ENCODE assay signal across 9 cellular contexts in genomic region chr6:42819803-42820508, GRCh38. TPM values are rescaled to one million over a fixed set of nuclear protein-coding genes. Genes with fewer than 3 reads are reported as not detected.
DNase-seq lines count a peak whose midpoint lies in the region; ATAC-seq, FAIRE-seq and TF ChIP-seq lines count a peak whose summit lies in the region.
"Had no signal": no experiment of that assay in that cellular context is flagged by ENCODE, and none has a peak within 500 bp of the region (broad histone marks: within the 10 kb centered on the region; RNA-seq: fewer than 3 reads in every experiment).

No MANE protein-coding gene starts in this region.

- in situ Hi-C loops in HepG2 (cut with HindIII; ENCODE audit: extremely low pct_ligation_motif_present, low pct_unique_long_range_greater_than_20kb), result no loop called here

- CTCF ChIA-PET in AG04450 (lab: Charles Lee), result interaction anchor here (0.9 kb wide), 1 partner anchor 158 kb away, joined by 3 read pairs; no protein-coding TSS in a partner anchor
- CTCF ChIA-PET in activated B cell treated with CpG ODN at 0.5 μM for 24 hours (lab: Charles Lee), result interaction anchor here (1.4 kb wide), 1 partner anchor 71 kb away, joined by 4 read pairs; no protein-coding TSS in a partner anchor
- CTCF ChIA-PET in HepG2 (lab: Yijun Ruan, JAX; ENCODE audit: low intra/inter-chr PET ratio, low total read pairs), result no interaction called here

- H3K4me1 ChIP-seq in H9 (ENCODE audit: insufficient read depth, low read length) (peaks cover 5% of the 10 kb centered on the region; the same call in 1 of the 2 replicates), HepG2 (ENCODE audit: insufficient read depth, low read length) (peaks cover 9% of the 10 kb centered on the region)

- no peak overlapping the region for H2BK15ac ChIP-seq in H9 (ENCODE audit: low read depth, low read length)

- no peak overlapping the region for H3K4ac ChIP-seq in H9 (ENCODE audit: low read depth, low read length)

- 0 out of 5 replicates have a peak overlapping the region, but pooled peaks of 1 of the 2 experiments have one; percentile 50 for H3K4me3 Mint-ChIP-seq in H9
- H3K4me3 Mint-ChIP-seq in activated B cell treated with CpG ODN at 0.5 μM for 24 hours, result no peak overlapping the region

- H3K9me3 ChIP-seq in AG04450 (ENCODE audit: control insufficient read depth, insufficient read depth, low read length), result no peaks in the 10 kb centered on the region
- H3K9me3 ChIP-seq in H9 (ENCODE audit: control insufficient read depth, low read depth, low read length), result no peaks in the 10 kb centered on the region
- H3K9me3 ChIP-seq in HepG2 (ENCODE audit: low read length), result no peaks in the 10 kb centered on the region

- no peak for TF ChIP-seq RAD21 in HepG2 (CRISPR knock-in tag; IDR thresholded peaks at IDR 0.05)

- no peak overlapping the region for H3K18ac ChIP-seq in H9 (ENCODE audit: insufficient read length, low read depth, low read length)

- no peaks in the 10 kb centered on the region for H3K27me3 ChIP-seq in AG04450 (ENCODE audit: control insufficient read depth, insufficient read depth, low read length)
- no peaks in the 10 kb centered on the region for H3K27me3 ChIP-seq in H9 (ENCODE audit: insufficient read depth, low read length)
- no peaks in the 10 kb centered on the region for H3K27me3 ChIP-seq in HepG2 (ENCODE audit: control insufficient read depth in 1 of 2, insufficient read depth in 2 of 2, low read length in 2 of 2)

- no peak overlapping the region for H2AK5ac ChIP-seq in H9 (ENCODE audit: insufficient read length, low read length)

- no peak overlapping the region for H3K56ac ChIP-seq in H9 (ENCODE audit: insufficient read length, low read depth, low read length)

- H2BK12ac ChIP-seq in H9 (ENCODE audit: insufficient read length, low read depth, low read length), result no peak overlapping the region

- H3K36me3 ChIP-seq in HepG2 (replicated peaks in 1 of 2; ENCODE audit: control insufficient read depth in 1 of 2, insufficient read depth in 2 of 2, low read length in 2 of 2), result peaks cover 2 to 15% of the 10 kb centered on the region in 2 experiments; a peak in 4 of 5 replicates

- H3K9ac ChIP-seq in H9 (ENCODE audit: extremely low read depth, insufficient read length, low read length), result no peak overlapping the region
- H3K9ac ChIP-seq in HepG2 (ENCODE audit: insufficient read depth, low read depth, low read length), result no peak overlapping the region

- no CpG with 5 or more reads among the region's 3 CpGs for WGBS in H9 (ENCODE audit: extremely low coverage, insufficient read length, low lambda C conversion rate)
- 94% methylated on average over 3 of the region's 3 CpGs for WGBS in HepG2 (ENCODE audit: low lambda C conversion rate)

- ATAC-seq in activated B cell treated with CpG ODN at 0.5 μM for 24 hours (ENCODE audit: low read depth) (peak; percentile 34), HepG2 (peak; percentile 86), HG02852 (IDR thresholded peaks at IDR 0.05; ENCODE audit: unreplicated experiment) (no peak), HG02884 (IDR thresholded peaks at IDR 0.05; ENCODE audit: unreplicated experiment) (no peak)

- H3K27ac Mint-ChIP-seq in H9 (peak overlapping the region in 2 of 3 experiments; percentile 49 to 87; a peak in 2 of 7 replicates), activated B cell treated with CpG ODN at 0.5 μM for 24 hours (peak overlapping the region; percentile 63)

- H3K4me3 ChIP-seq in AG04450 (ENCODE audit: low read depth, low read length) (no peak overlapping the region), HepG2 (replicated peaks in 1 of 3; ENCODE audit: insufficient read depth in 1 of 3, low read depth in 2 of 3, low read length in 3 of 3) (no peak overlapping the region)

- DNase-seq in AG04450 (ENCODE audit: low read depth, low spot score) (no peak), H9 (no peak), activated B cell treated with CpG ODN at 0.5 μM for 24 hours (no peak), HepG2 (ENCODE audit: low spot score) (peak; percentile 16), 8988T (no peak), pons (ENCODE audit: low spot score) (no peak)

- H3K9me3 Mint-ChIP-seq in H9 (no peaks in the 10 kb centered on the region), activated B cell treated with CpG ODN at 0.5 μM for 24 hours (no peaks in the 10 kb centered on the region)

- intact Hi-C loops in activated B cell treated with CpG ODN at 0.5 μM for 24 hours (cut with micrococcal nuclease) (loop anchor here (5.0 kb wide), 2 partner anchors 38 to 73 kb away; partner anchors contain the start of genes BICRAL and TBCC), HepG2 (cut with micrococcal nuclease; ENCODE audit: unreplicated experiment) (no loop called here)

- TF ChIP-seq EP300 in HepG2 (IDR thresholded peaks at IDR 0.05; ENCODE audit: low read depth in 2 of 2, low read length in 2 of 2), result no peak
- no peak for TF ChIP-seq EP300 in HepG2 (CRISPR knock-in tag; IDR thresholded peaks at IDR 0.05; ENCODE audit: borderline replicate concordance)

- H3K4me2 ChIP-seq in H9 (ENCODE audit: insufficient read depth, insufficient read length, low read length) (no peak overlapping the region), HepG2 (ENCODE audit: low read depth, low read length) (no peak overlapping the region)

- H3K79me1 ChIP-seq in H9 (ENCODE audit: insufficient read depth, low read depth, low read length, poor library complexity, severe bottlenecking), result no peaks in the 10 kb centered on the region

- no peak overlapping the region for H4K5ac ChIP-seq in H9 (ENCODE audit: insufficient read length, low read depth, low read length)

- TF ChIP-seq CTCF in AG04450 (IDR thresholded peaks at IDR 0.05; ENCODE audit: low read depth, low read length), result peak; percentile 31
- peak; percentile 59 for TF ChIP-seq CTCF in H9 (conservative IDR thresholded peaks at IDR 0.05)
- TF ChIP-seq CTCF in activated B cell treated with CpG ODN at 0.5 μM for 24 hours (IDR thresholded peaks at IDR 0.05), result no peak
- no peak for TF ChIP-seq CTCF in HepG2 (CRISPR knock-in tag; IDR thresholded peaks at IDR 0.05)

- H3K27ac ChIP-seq in AG04450 (ENCODE audit: low read depth, low read length) (peak overlapping the region; percentile 21), H9 (ENCODE audit: insufficient read length, low read depth, low read length) (no peak overlapping the region), HepG2 (ENCODE audit: extremely low read length, insufficient read depth, low read length) (no peak overlapping the region)

- H3K36me3 Mint-ChIP-seq in H9 (ENCODE audit: insufficient read depth in 1 of 3, low read depth in 3 of 3) (peaks cover 0 to 12% (median 3%) of the 10 kb centered on the region in 3 experiments; a peak in 3 of 7 replicates), activated B cell treated with CpG ODN at 0.5 μM for 24 hours (ENCODE audit: low read depth) (peaks cover 17% of the 10 kb centered on the region)

- H4K20me1 ChIP-seq in H9 (ENCODE audit: control insufficient read depth, insufficient read depth, insufficient read length), result no peaks in the 10 kb centered on the region
- no peaks in the 10 kb centered on the region for H4K20me1 ChIP-seq in HepG2 (ENCODE audit: insufficient read depth, low read length)

- no peak overlapping the region for H2BK20ac ChIP-seq in H9 (ENCODE audit: low read depth, low read length, poor library complexity, severe bottlenecking)

- H3K79me2 ChIP-seq in H9 (ENCODE audit: insufficient read depth, low read length) (no peaks in the 10 kb centered on the region), HepG2 (ENCODE audit: insufficient read depth, low read length) (no peaks in the 10 kb centered on the region)

- no peak overlapping the region for H3T11ph ChIP-seq in H9 (ENCODE audit: low read length)

- BruUV-seq in HepG2 (replicated peaks; lab: Mats Ljungman, UMichigan), result no TSS peak

- no peak overlapping the region for H2AFZ ChIP-seq in H9 (ENCODE audit: low read length)
- H2AFZ ChIP-seq in HepG2 (ENCODE audit: low read length), result no peak overlapping the region

- TF ChIP-seq POLR2A in HepG2 (IDR thresholded peaks at IDR 0.05; ENCODE audit: insufficient read depth in 1 of 2, low read depth in 2 of 2, low read length in 2 of 2), result no peak

- no peak overlapping the region for H3K23ac ChIP-seq in H9 (ENCODE audit: insufficient read length, low read depth, low read length)

- no peak overlapping the region for H4K91ac ChIP-seq in H9 (ENCODE audit: insufficient read length, low read depth, low read length)

- POLR2A ChIA-PET in AG04450 (lab: Yijun Ruan, JAX) (interaction anchor here (1.6 kb wide), 1 partner anchor 37 kb away, joined by 3 read pairs; no protein-coding TSS in a partner anchor), activated B cell treated with CpG ODN at 0.5 μM for 24 hours (lab: Charles Lee) (interaction anchor here (0.9 kb wide), 2 partner anchors 73 to 80 kb away, joined by 3 to 7 read pairs; partner anchors contain the start of gene TBCC), HepG2 (lab: Yijun Ruan, JAX) (no interaction called here)

- FAIRE-seq in HepG2 (lab: Jason Lieb, UNC), result peak; percentile 28
- FAIRE-seq: GM18507 had no signal

- no peaks in the 10 kb centered on the region for H3K23me2 ChIP-seq in H9 (ENCODE audit: insufficient read length, low read depth, low read length, poor library complexity, severe bottlenecking)

- H2BK120ac ChIP-seq in H9 (ENCODE audit: low read depth, low read length, poor library complexity, severe bottlenecking), result no peak overlapping the region

- no peak overlapping the region for H4K8ac ChIP-seq in H9 (replicated peaks; ENCODE audit: insufficient read length, low read depth, low read length)

- H3K4me1 Mint-ChIP-seq in H9 (peaks cover 33 to 35% of the 10 kb centered on the region in 2 experiments), activated B cell treated with CpG ODN at 0.5 μM for 24 hours (peaks cover 29% of the 10 kb centered on the region)

- H3K27me3 Mint-ChIP-seq in H9 (ENCODE audit: low read depth), result no peaks in the 10 kb centered on the region
- no peaks in the 10 kb centered on the region for H3K27me3 Mint-ChIP-seq in activated B cell treated with CpG ODN at 0.5 μM for 24 hours

- no peak overlapping the region for H3K14ac ChIP-seq in H9 (ENCODE audit: insufficient read depth, low read length)

- H2BK5ac ChIP-seq in H9 (ENCODE audit: insufficient read length, low read length), result no peak overlapping the region

RNA-seq across cellular contexts. Expression of gene BICRAL, which starts 38.1 kb away (rescaled TPM):
- polyA plus RNA-seq in AG04450 (2011; rRNA removed) (5.8 and 7.0 TPM in 2 replicates), HepG2 (2011; rRNA removed) (11.1 and 13.5 TPM in 2 replicates)
- polyA minus RNA-seq in AG04450 (2011; rRNA and poly(A)+ RNA removed), result 10.1 and 11.9 TPM in 2 replicates
- total RNA-seq in H9 (2021) (9.7 and 9.8 TPM in 2 replicates), activated B cell treated with CpG ODN at 0.5 μM for 24 hours (25.2 and 25.5 TPM in 2 replicates), HepG2 (2016; rRNA removed; fragmentation: Illumina TruSeq; extraction: Trizol) (5.0 and 6.8 TPM in 2 replicates)
- 1.6 and 1.9 TPM in 2 replicates for total RNA-seq in HepG2 (2016; cell fraction: cytosol; rRNA removed; fragmentation: Illumina TruSeq; extraction: Trizol; ENCODE audit: low read depth)
- 4.5 and 6.4 TPM in 2 replicates for total RNA-seq in HepG2 (2016; cell fraction: insoluble cytoplasmic fraction; rRNA removed; fragmentation: Illumina TruSeq; extraction: Trizol)
- total RNA-seq in HepG2 (2016; cell fraction: membrane; rRNA removed; fragmentation: Illumina TruSeq; extraction: Trizol), result 4.8 and 5.3 TPM in 2 replicates
- 4.9 and 6.1 TPM in 2 replicates for total RNA-seq in HepG2 (2016; cell fraction: nucleus; rRNA removed; fragmentation: Illumina TruSeq; extraction: Trizol)
- polyA plus RNA-seq in HepG2 (2011; cell fraction: cytosol; rRNA removed), result 9.5 and 11.4 TPM in 2 replicates
- polyA plus RNA-seq in HepG2 (2011; cell fraction: nucleus; rRNA removed), result 9.0 and 9.1 TPM in 2 replicates
- 7.3 and 7.8 TPM in 2 replicates for polyA plus RNA-seq in HepG2 (2012)
- polyA plus RNA-seq in HepG2 (2016; cell fraction: cytosol; fragmentation: Illumina TruSeq; extraction: Trizol; ENCODE audit: low read depth), result 0.24 and 0.26 TPM in 2 replicates
- polyA plus RNA-seq in HepG2 (2016; cell fraction: insoluble cytoplasmic fraction; fragmentation: Illumina TruSeq; extraction: Trizol; ENCODE audit: low read depth), result 5.3 and 6.6 TPM in 2 replicates
- 1.5 and 1.7 TPM in 2 replicates for polyA plus RNA-seq in HepG2 (2016; cell fraction: membrane; fragmentation: Illumina TruSeq; extraction: Trizol; ENCODE audit: low read depth)
- polyA plus RNA-seq in HepG2 (2016; cell fraction: nucleus; fragmentation: Illumina TruSeq; extraction: Trizol; ENCODE audit: insufficient read depth, low read depth), result 8.7 and 9.2 TPM in 2 replicates
- 16.6 and 32.3 TPM in 2 replicates for polyA minus RNA-seq in HepG2 (2011; rRNA and poly(A)+ RNA removed; ENCODE audit: low replicate concordance)
- 14.7 and 15.5 TPM in 2 replicates for polyA minus RNA-seq in HepG2 (2011; cell fraction: cytosol; rRNA and poly(A)+ RNA removed)
- polyA minus RNA-seq in HepG2 (2011; cell fraction: nucleus; rRNA and poly(A)+ RNA removed), result 14.7 and 18.9 TPM in 2 replicates

RNA-seq across cellular contexts. Expression of gene RPL7L1, which starts 59.5 kb away (rescaled TPM):
- polyA plus RNA-seq in AG04450 (2011; rRNA removed) (45.0 and 48.5 TPM in 2 replicates), HepG2 (2011; rRNA removed) (51.6 and 52.0 TPM in 2 replicates)
- 26.1 and 28.7 TPM in 2 replicates for polyA minus RNA-seq in AG04450 (2011; rRNA and poly(A)+ RNA removed)
- total RNA-seq in H9 (2021) (126 and 130 TPM in 2 replicates), activated B cell treated with CpG ODN at 0.5 μM for 24 hours (94.5 and 110 TPM in 2 replicates), HepG2 (2016; rRNA removed; fragmentation: Illumina TruSeq; extraction: Trizol) (179 and 228 TPM in 2 replicates)
- total RNA-seq in HepG2 (2016; cell fraction: cytosol; rRNA removed; fragmentation: Illumina TruSeq; extraction: Trizol; ENCODE audit: low read depth), result 34.8 and 36.3 TPM in 2 replicates
- 172 and 248 TPM in 2 replicates for total RNA-seq in HepG2 (2016; cell fraction: insoluble cytoplasmic fraction; rRNA removed; fragmentation: Illumina TruSeq; extraction: Trizol)
- 98.2 and 108 TPM in 2 replicates for total RNA-seq in HepG2 (2016; cell fraction: membrane; rRNA removed; fragmentation: Illumina TruSeq; extraction: Trizol)
- total RNA-seq in HepG2 (2016; cell fraction: nucleus; rRNA removed; fragmentation: Illumina TruSeq; extraction: Trizol), result 79.2 and 84.2 TPM in 2 replicates
- polyA plus RNA-seq in HepG2 (2011; cell fraction: cytosol; rRNA removed), result 40.8 and 57.7 TPM in 2 replicates
- 18.1 and 25.2 TPM in 2 replicates for polyA plus RNA-seq in HepG2 (2011; cell fraction: nucleus; rRNA removed)
- polyA plus RNA-seq in HepG2 (2012), result 116 and 118 TPM in 2 replicates
- 16.4 and 17.2 TPM in 2 replicates for polyA plus RNA-seq in HepG2 (2016; cell fraction: cytosol; fragmentation: Illumina TruSeq; extraction: Trizol; ENCODE audit: low read depth)
- polyA plus RNA-seq in HepG2 (2016; cell fraction: insoluble cytoplasmic fraction; fragmentation: Illumina TruSeq; extraction: Trizol; ENCODE audit: low read depth), result 182 and 194 TPM in 2 replicates
- 45.4 and 49.4 TPM in 2 replicates for polyA plus RNA-seq in HepG2 (2016; cell fraction: membrane; fragmentation: Illumina TruSeq; extraction: Trizol; ENCODE audit: low read depth)
- polyA plus RNA-seq in HepG2 (2016; cell fraction: nucleus; fragmentation: Illumina TruSeq; extraction: Trizol; ENCODE audit: insufficient read depth, low read depth), result 90.1 and 101 TPM in 2 replicates
- 58.1 and 94.4 TPM in 2 replicates for polyA minus RNA-seq in HepG2 (2011; rRNA and poly(A)+ RNA removed; ENCODE audit: low replicate concordance)
- 36.1 and 48.1 TPM in 2 replicates for polyA minus RNA-seq in HepG2 (2011; cell fraction: cytosol; rRNA and poly(A)+ RNA removed)
- polyA minus RNA-seq in HepG2 (2011; cell fraction: nucleus; rRNA and poly(A)+ RNA removed), result 68.2 and 106 TPM in 2 replicates

Comparison
In these comparisons a context has a peak if more than half of its experiments do, and no peak if none do; other contexts are left out.
1. CTCF ChIP-seq: peak in AG04450 (single experiment) and H9 (single experiment); none in activated B cell treated with CpG ODN at 0.5 μM for 24 hours (single experiment) and HepG2 (single experiment).
2. ATAC-seq: peak in activated B cell treated with CpG ODN at 0.5 μM for 24 hours (single experiment) and HepG2 (single experiment); none in HG02852 (single experiment) and HG02884 (single experiment).